21 cellular contexts compared by ENCODE assay signal in the genomic region with DNA sequence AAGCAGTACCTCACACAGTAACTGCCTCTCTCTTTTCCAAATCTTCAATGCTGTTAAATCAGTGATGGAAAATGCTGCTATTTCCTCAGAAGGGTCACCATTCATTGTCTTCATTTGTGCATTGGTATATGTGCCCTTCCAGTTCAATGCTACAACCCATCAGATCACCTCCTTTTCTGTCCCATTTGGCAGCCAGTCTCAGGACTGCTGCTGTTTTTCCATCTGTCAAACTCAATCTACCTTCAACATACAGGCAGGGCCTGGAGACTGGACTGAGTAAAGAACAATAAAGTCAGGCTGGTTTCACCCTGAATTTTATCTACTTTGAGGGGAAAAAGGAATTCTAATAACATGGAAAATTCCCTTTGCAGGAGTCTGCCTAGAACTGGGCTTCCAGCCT. TPM values are rescaled to one million over a fixed set of nuclear protein-coding genes. Genes with fewer than 3 reads are reported as not detected.
DNase-seq lines count a peak whose midpoint lies in the region; TF ChIP-seq lines count a peak whose summit lies in the region.
"Had no signal": no experiment of that assay in that cellular context is flagged by ENCODE, and none has a peak within 500 bp of the region (broad histone marks: within the 10 kb centered on the region; RNA-seq: fewer than 3 reads in every experiment).

No MANE protein-coding gene starts in this region.

- H3K36me3 Mint-ChIP-seq in activated CD4-positive, alpha-beta T cell treated with anti-CD3 and anti-CD28 coated beads, Interleukin-2, amount 10 ng/mL, durations not matched to agents 24 days and 14 days (ENCODE audit: low read depth), result no peaks in the 10 kb centered on the region
- H3K36me3 Mint-ChIP-seq: CD8-positive, alpha-beta T cell had no signal

- no peak for TF ChIP-seq CTCF in ascending aorta (IDR thresholded peaks at IDR 0.05)
- no peak for TF ChIP-seq CTCF in RWPE1 (conservative IDR thresholded peaks at IDR 0.05; ENCODE audit: low read depth)

- H3K27ac ChIP-seq in ascending aorta, result no peak overlapping the region
- no peak overlapping the region for H3K27ac ChIP-seq in RWPE1
- H3K27ac ChIP-seq: 22Rv1; A549; BLaER1 treated with 17β-estradiol and CSF1 and Interleukin-3, amounts not matched to agents 10 nM and 100 nM; C4-2B had no signal

- H3K4me1 Mint-ChIP-seq in activated CD4-positive, alpha-beta T cell treated with anti-CD3 and anti-CD28 coated beads, Interleukin-2, amount 10 ng/mL, durations not matched to agents 24 days and 14 days, result no peaks in the 10 kb centered on the region
- H3K4me1 Mint-ChIP-seq: B cell had no signal

- no peak overlapping the region for H3K27ac Mint-ChIP-seq in activated CD4-positive, alpha-beta T cell treated with anti-CD3 and anti-CD28 coated beads, Interleukin-2, amount 10 ng/mL, durations not matched to agents 24 days and 14 days
- H3K27ac Mint-ChIP-seq: B cell; CD4-positive, alpha-beta T cell; CD8-positive, alpha-beta T cell had no signal

- no peaks in the 10 kb centered on the region for H3K27me3 ChIP-seq in ascending aorta
- H3K27me3 ChIP-seq: BLaER1 treated with 17β-estradiol and CSF1 and Interleukin-3, amounts not matched to agents 10 nM and 100 nM had no signal

- H3K36me3 ChIP-seq in ascending aorta, result no peaks in the 10 kb centered on the region
- H3K36me3 ChIP-seq: BLaER1 treated with 17β-estradiol and CSF1 and Interleukin-3, amounts not matched to agents 10 nM and 100 nM had no signal

- intact Hi-C loops in activated CD4-positive, alpha-beta T cell treated with anti-CD3 and anti-CD28 coated beads, Interleukin-2, amount 10 ng/mL, durations not matched to agents 24 days and 14 days (cut with micrococcal nuclease), result loop anchor here (10.0 kb wide), 1 partner anchor 231 kb away; no protein-coding TSS in a partner anchor
- intact Hi-C loops in ascending aorta (cut with DNase I), result no loop called here

- POLR2A ChIA-PET in RWPE1 (lab: Yijun Ruan, JAX; ENCODE audit: low non-redundant PET), result no interaction called here

- H3K4me3 ChIP-seq in ascending aorta, result no peak overlapping the region
- H3K4me3 ChIP-seq: A549; BLaER1 treated with 17β-estradiol and CSF1 and Interleukin-3, amounts not matched to agents 10 nM and 100 nM; GM12878 had no signal

- CTCF ChIA-PET in RWPE1 (lab: Yijun Ruan, JAX), result interaction anchor here (0.6 kb wide), 1 partner anchor 12 kb away, joined by 3 read pairs; no protein-coding TSS in a partner anchor

- H3K9me3 Mint-ChIP-seq in activated CD4-positive, alpha-beta T cell treated with anti-CD3 and anti-CD28 coated beads, Interleukin-2, amount 10 ng/mL, durations not matched to agents 24 days and 14 days, result no peaks in the 10 kb centered on the region
- H3K9me3 Mint-ChIP-seq: CD4-positive, alpha-beta T cell; CD8-positive, alpha-beta T cell had no signal

- DNase-seq in activated CD4-positive, alpha-beta T cell treated with anti-CD3 and anti-CD28 coated beads, Interleukin-2, amount 10 ng/mL, durations not matched to agents 24 days and 14 days, result peak; percentile 34
- no peak for DNase-seq in activated CD4-positive, alpha-beta T cell treated with anti-CD3 and anti-CD28 coated beads, Interleukin-2, amount 50 U/mL, for 48 hours
- peak; percentile 97 for DNase-seq in cerebellar cortex (ENCODE audit: low spot score)
- peak; percentile 76 for DNase-seq in cerebellum (ENCODE audit: low spot score)
- no peak for DNase-seq in NCI-H1436 (lab: John Stamatoyannopoulos, UW)
- no peak for DNase-seq in ascending aorta (ENCODE audit: low spot score in 2 of 2)
- DNase-seq in RWPE1 (ENCODE audit: low spot score), result no peak
- DNase-seq: AML-193; Caco-2; Calu3; CD4-positive, alpha-beta T cell; CD8-positive, alpha-beta T cell; DMS79 treated with DMSO at 0.1 percent for 48 hours; GDM1 had no signal

- peaks cover 8% of the 10 kb centered on the region for H3K27me3 Mint-ChIP-seq in activated CD4-positive, alpha-beta T cell treated with anti-CD3 and anti-CD28 coated beads, Interleukin-2, amount 10 ng/mL, durations not matched to agents 24 days and 14 days

- no peaks in the 10 kb centered on the region for H3K9me3 ChIP-seq in ascending aorta
- H3K9me3 ChIP-seq: A549; BLaER1 treated with 17β-estradiol and CSF1 and Interleukin-3, amounts not matched to agents 10 nM and 100 nM; Caco-2 had no signal

- no peak overlapping the region for H3K4me3 Mint-ChIP-seq in activated CD4-positive, alpha-beta T cell treated with anti-CD3 and anti-CD28 coated beads, Interleukin-2, amount 10 ng/mL, durations not matched to agents 24 days and 14 days
- H3K4me3 Mint-ChIP-seq: B cell; CD4-positive, alpha-beta T cell; CD8-positive, alpha-beta T cell had no signal

- H3K4me1 ChIP-seq in ascending aorta, result no peaks in the 10 kb centered on the region
- H3K4me1 ChIP-seq: A549, Caco-2 had no signal

RNA-seq across cellular contexts. Expression of gene ZNF385B, which starts 17.9 kb away (rescaled TPM):
- not detected in 2 replicates for total RNA-seq in activated CD4-positive, alpha-beta T cell treated with anti-CD3 and anti-CD28 coated beads, Interleukin-2, amount 10 ng/mL, durations not matched to agents 24 days and 14 days
- total RNA-seq in cerebellum (10.5 TPM), ascending aorta (0.21 TPM)
- total RNA-seq: A172; B cell; CD4-positive, alpha-beta T cell; CD8-positive, alpha-beta T cell; GM12878 had no signal

Comparison
In these comparisons a context has a peak if more than half of its experiments do, and no peak if none do; other contexts are left out.
1. DNase-seq: peak in activated CD4-positive, alpha-beta T cell treated with anti-CD3 and anti-CD28 coated beads, Interleukin-2, amount 10 ng/mL, durations not matched to agents 24 days and 14 days (single experiment), cerebellar cortex (single experiment) and cerebellum (single experiment); none in activated CD4-positive, alpha-beta T cell treated with anti-CD3 and anti-CD28 coated beads, Interleukin-2, amount 50 U/mL, for 48 hours (0 of 2), NCI-H1436 (single experiment), ascending aorta (0 of 2) and RWPE1 (single experiment).